ENCODE assay signal across 8 cellular contexts in genomic region chr19:15124572-15125231, GRCh38. TPM values are rescaled to one million over a fixed set of nuclear protein-coding genes. Genes with fewer than 3 reads are reported as not detected.
A peak's percentile ranks its signal among the peaks of the same experiment; 100 is the strongest.
DNase-seq lines count a peak whose midpoint lies in the region; ATAC-seq and TF ChIP-seq lines count a peak whose summit lies in the region.

No MANE protein-coding gene starts in this region.

- H3K27ac ChIP-seq in AG04450 (ENCODE audit: low read depth, low read length) (peak overlapping the region; percentile 47), esophagus (ENCODE audit: low read depth in 2 of 2, low read length in 1 of 2) (peak overlapping the region; percentile 92 to 96)

- H3K9me3 Mint-ChIP-seq in nephron progenitor cell, result no peaks in the 10 kb centered on the region

- POLR2A ChIA-PET in AG04450 (lab: Yijun Ruan, JAX), result interaction anchor here (1.0 to 1.6 kb wide), 2 partner anchors 16 to 24 kb away, joined by 3 to 5 read pairs; no protein-coding TSS in a partner anchor

- no peak for TF ChIP-seq CTCF in AG04450 (IDR thresholded peaks at IDR 0.05; ENCODE audit: low read depth, low read length)
- no peak for TF ChIP-seq CTCF in nephron progenitor cell (IDR thresholded peaks at IDR 0.05)

- H3K4me3 ChIP-seq in AG04450 (ENCODE audit: low read depth, low read length) (peak overlapping the region; percentile 89), esophagus (ENCODE audit: low read depth in 1 of 2, low read length in 2 of 2) (peak overlapping the region; percentile 76 to 88)

- peaks cover 20% of the 10 kb centered on the region for H3K4me1 Mint-ChIP-seq in nephron progenitor cell

- H3K4me1 ChIP-seq in esophagus (ENCODE audit: control insufficient read depth in 2 of 2, insufficient read depth in 2 of 2, low read length in 1 of 2), result peaks cover 4 to 13% of the 10 kb centered on the region in 2 donors

- peaks cover 6% of the 10 kb centered on the region; the same call in 1 of the 2 replicates for H3K9me3 ChIP-seq in AG04450 (ENCODE audit: control insufficient read depth, insufficient read depth, low read length)
- H3K9me3 ChIP-seq in esophagus (ENCODE audit: control insufficient read depth in 2 of 2, insufficient read depth in 1 of 2, low read depth in 1 of 2, low read length in 1 of 2), result no peaks in the 10 kb centered on the region

- CTCF ChIA-PET in AG04450 (lab: Charles Lee), result interaction anchor here (0.8 to 0.9 kb wide), 2 partner anchors 9 to 30 kb away, joined by 3 to 8 read pairs; no protein-coding TSS in a partner anchor

- peaks cover 0 to 24% of the 10 kb centered on the region in 2 donors for H3K36me3 ChIP-seq in esophagus (ENCODE audit: control insufficient read depth in 2 of 2, insufficient read depth in 2 of 2, low read length in 1 of 2)

- H3K36me3 Mint-ChIP-seq in nephron progenitor cell (ENCODE audit: low read depth), result peaks cover 33% of the 10 kb centered on the region

- H3K27me3 ChIP-seq in AG04450 (ENCODE audit: control insufficient read depth, insufficient read depth, low read length) (no peaks in the 10 kb centered on the region), esophagus (ENCODE audit: control insufficient read depth in 1 of 2, insufficient read depth in 2 of 2, low read length in 2 of 2) (no peaks in the 10 kb centered on the region)

- H3K27me3 Mint-ChIP-seq in nephron progenitor cell (ENCODE audit: low read depth, poor library complexity), result peaks cover 4% of the 10 kb centered on the region

- WGBS in esophagus, 2 donors, result 2 to 3% methylated on average over 33 of the region's 33 CpGs

- peak overlapping the region; percentile 97 for H3K27ac Mint-ChIP-seq in nephron progenitor cell

- peak; percentile 3 for ATAC-seq in GM21367 (IDR thresholded peaks at IDR 0.05; ENCODE audit: unreplicated experiment)
- peak; percentile 22 for ATAC-seq in SK-N-SH treated with all-trans-retinoic acid at 6 μM for 48 hours

- H3K4me3 Mint-ChIP-seq in nephron progenitor cell, result peak overlapping the region; percentile 96

- no peak for DNase-seq in AG04450 (ENCODE audit: low read depth, low spot score)
- DNase-seq in nephron progenitor cell, result peak; percentile 80
- DNase-seq in NCI-H226, result no peak
- DNase-seq in NCI-H446 (lab: John Stamatoyannopoulos, UW), result no peak
- no peak for DNase-seq in cerebellar nuclear complex (lab: John Stamatoyannopoulos, UW)

TF ChIP-seq in SK-N-SH treated with all-trans-retinoic acid at 6 μM for 48 hours, 23 proteins besides CTCF, POLR2A, EP300 and RAD21:
- TF ChIP-seq ZFP3 (CRISPR knock-in tag; IDR thresholded peaks at IDR 0.05) (no peak), OSR1 (CRISPR knock-in tag; IDR thresholded peaks at IDR 0.05) (no peak), TCF4 (CRISPR knock-in tag; IDR thresholded peaks at IDR 0.05; ENCODE audit: borderline replicate concordance) (no peak), GLIS3 (CRISPR knock-in tag; IDR thresholded peaks at IDR 0.05) (no peak), POU6F1 (CRISPR knock-in tag; IDR thresholded peaks at IDR 0.05; ENCODE audit: borderline replicate concordance, low read depth) (no peak), ZNF70 (CRISPR knock-in tag; IDR thresholded peaks at IDR 0.05) (no peak), TSHZ2 (CRISPR knock-in tag; IDR thresholded peaks at IDR 0.05) (no peak)
- TF ChIP-seq, protein P1, sequence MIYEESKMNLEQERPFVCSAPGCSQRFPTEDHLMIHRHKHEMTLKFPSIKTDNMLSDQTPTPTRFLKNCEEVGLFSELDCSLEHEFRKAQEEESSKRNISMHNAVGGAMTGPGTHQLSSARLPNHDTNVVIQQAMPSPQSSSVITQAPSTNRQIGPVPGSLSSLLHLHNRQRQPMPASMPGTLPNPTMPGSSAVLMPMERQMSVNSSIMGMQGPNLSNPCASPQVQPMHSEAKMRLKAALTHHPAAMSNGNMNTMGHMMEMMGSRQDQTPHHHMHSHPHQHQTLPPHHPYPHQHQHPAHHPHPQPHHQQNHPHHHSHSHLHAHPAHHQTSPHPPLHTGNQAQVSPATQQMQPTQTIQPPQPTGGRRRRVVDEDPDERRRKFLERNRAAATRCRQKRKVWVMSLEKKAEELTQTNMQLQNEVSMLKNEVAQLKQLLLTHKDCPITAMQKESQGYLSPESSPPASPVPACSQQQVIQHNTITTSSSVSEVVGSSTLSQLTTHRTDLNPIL (CRISPR knock-in tag; IDR thresholded peaks at IDR 0.05; ENCODE audit: low read depth), result no peak

RNA-seq across cellular contexts. Expression of gene SYDE1, which starts 17.5 kb away (rescaled TPM):
- 30.3 and 42.3 TPM in 2 replicates for polyA plus RNA-seq in AG04450 (2011; rRNA removed)
- 29.1 and 38.4 TPM in 2 replicates for polyA minus RNA-seq in AG04450 (2011; rRNA and poly(A)+ RNA removed)
- polyA plus RNA-seq in esophagus, result 1 to 10 TPM; 2.0 to 3.9 TPM

RNA-seq across cellular contexts. Expression of gene OR1I1, which starts 42.7 kb away (rescaled TPM):
- polyA plus RNA-seq in AG04450 (2011; rRNA removed) (not detected in 2 replicates), esophagus (not detected)
- not detected in 2 replicates for polyA minus RNA-seq in AG04450 (2011; rRNA and poly(A)+ RNA removed)
